ENCODE assay signal across 9 cellular contexts in the genomic region with DNA sequence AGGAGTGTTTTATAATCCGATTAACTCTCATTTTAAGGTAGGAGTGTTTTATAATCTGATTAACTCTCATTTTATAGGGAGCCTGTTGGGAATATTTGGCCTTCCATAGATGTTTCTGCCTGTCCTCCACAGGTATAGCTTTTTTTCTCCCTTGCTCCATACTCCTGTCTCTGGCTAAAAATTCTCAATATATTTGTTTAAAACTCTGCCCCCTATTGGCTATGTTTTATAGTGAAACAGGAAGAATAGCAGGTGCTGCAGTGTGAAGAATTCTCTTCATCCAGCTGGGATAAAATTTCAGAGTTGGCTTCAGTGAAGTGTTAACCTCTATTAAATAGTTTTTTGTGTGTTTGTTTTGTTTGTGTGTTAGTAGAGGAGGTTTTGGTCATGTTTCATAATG.
DNase-seq lines count a peak whose midpoint lies in the region; ATAC-seq and TF ChIP-seq lines count a peak whose summit lies in the region.
"Had no signal": no experiment of that assay in that cellular context is flagged by ENCODE, and none has a peak within 500 bp of the region (broad histone marks: within the 10 kb centered on the region; RNA-seq: fewer than 3 reads in every experiment).

No MANE protein-coding gene starts in this region.

- H3K4me3 ChIP-seq in iPS DF 6.9 (ENCODE audit: low read length) (no peak overlapping the region), gastroesophageal sphincter (no peak overlapping the region)

- H3K9me3 ChIP-seq in iPS DF 6.9 (ENCODE audit: control insufficient read depth, insufficient read depth, low read length) (no peaks in the 10 kb centered on the region), gastroesophageal sphincter (no peaks in the 10 kb centered on the region)

- H3K27ac ChIP-seq in iPS DF 6.9 (ENCODE audit: low read length), result no peak overlapping the region
- no peak overlapping the region for H3K27ac ChIP-seq in gastroesophageal sphincter

- DNase-seq in DMS53 treated with DMSO at 0.1 percent for 48 hours (lab: John Stamatoyannopoulos, UW; ENCODE audit: unreplicated experiment) (peak; percentile 23), NCI-H524 (lab: John Stamatoyannopoulos, UW) (peak; percentile 70 to 87), iPS DF 6.9 (ENCODE audit: low read depth, low spot score) (peak; percentile 4), NCI-H1417 treated with DMSO at 0.1 percent for 48 hours (lab: John Stamatoyannopoulos, UW) (no peak), ureter (ENCODE audit: low spot score) (no peak)
- no peak for DNase-seq in activated CD4-positive, alpha-beta T cell treated with anti-CD3 and anti-CD28 coated beads, Interleukin-2, amount 50 U/mL, for 1 hour
- DNase-seq: DMS79 treated with DMSO at 0.1 percent for 48 hours had no signal

- ATAC-seq in GM21717 (IDR thresholded peaks at IDR 0.05; ENCODE audit: unreplicated experiment), result peak; percentile 75
- ATAC-seq in gastroesophageal sphincter, result no peak

- WGBS in iPS DF 6.9 (ENCODE audit: insufficient coverage, insufficient read length), result 100% methylated on average over 1 of the region's 1 CpG
- WGBS in gastroesophageal sphincter (ENCODE audit: low coverage in 1 of 2), 2 donors, result 70 to 93% methylated on average over 1 of the region's 1 CpG

- TF ChIP-seq CTCF in gastroesophageal sphincter (IDR thresholded peaks at IDR 0.05), result no peak

- no peak for TF ChIP-seq EP300 in gastroesophageal sphincter (IDR thresholded peaks at IDR 0.05)

- no peaks in the 10 kb centered on the region for H3K36me3 ChIP-seq in iPS DF 6.9 (ENCODE audit: control insufficient read depth, insufficient read depth, low read length)
- no peaks in the 10 kb centered on the region for H3K36me3 ChIP-seq in gastroesophageal sphincter

- TF ChIP-seq POLR2A in gastroesophageal sphincter (IDR thresholded peaks at IDR 0.05), result no peak

- H3K27me3 ChIP-seq in iPS DF 6.9 (ENCODE audit: control insufficient read depth, insufficient read depth, low read length) (no peaks in the 10 kb centered on the region), gastroesophageal sphincter (no peaks in the 10 kb centered on the region)

- H3K4me1 ChIP-seq in iPS DF 6.9 (ENCODE audit: control insufficient read depth, insufficient read depth, low read length), result no peaks in the 10 kb centered on the region
- H3K4me1 ChIP-seq in gastroesophageal sphincter, result no peaks in the 10 kb centered on the region

Comparison
In these comparisons a context has a peak if more than half of its experiments do, and no peak if none do; other contexts are left out.
1. DNase-seq: peak in DMS53 treated with DMSO at 0.1 percent for 48 hours (single experiment), NCI-H524 (2 of 2) and iPS DF 6.9 (single experiment); none in activated CD4-positive, alpha-beta T cell treated with anti-CD3 and anti-CD28 coated beads, Interleukin-2, amount 50 U/mL, for 1 hour (single experiment), NCI-H1417 treated with DMSO at 0.1 percent for 48 hours (single experiment) and ureter (single experiment).